ENCODE assay signal across 26 cellular contexts in the genomic region with DNA sequence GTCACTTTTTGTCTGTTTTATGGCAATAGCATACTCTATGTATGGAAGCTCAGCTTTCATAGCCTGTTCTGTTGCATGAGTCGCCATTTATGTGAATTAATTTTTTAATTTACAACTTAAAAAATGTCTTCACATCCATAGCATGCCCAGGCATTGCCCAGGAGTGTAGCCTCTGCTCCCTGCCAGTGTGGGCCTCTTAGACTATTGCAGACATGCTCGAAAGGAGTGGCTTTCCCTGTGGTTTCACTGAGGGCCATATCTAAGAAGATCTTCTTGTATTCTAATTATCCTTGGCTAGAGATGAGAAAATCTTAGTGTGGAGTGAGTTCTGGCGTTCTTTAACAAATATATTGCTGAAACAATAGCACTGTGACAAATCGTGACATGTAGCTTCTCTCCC.
"Had no signal": no experiment of that assay in that cellular context is flagged by ENCODE, and none has a peak within 500 bp of the region (broad histone marks: within the 10 kb centered on the region; RNA-seq: fewer than 3 reads in every experiment).

No MANE protein-coding gene starts in this region.

- H3K27ac ChIP-seq: heart left ventricle, sigmoid colon, testis, uterus had no signal

- H3K9me3 Mint-ChIP-seq: activated CD4-positive, alpha-beta memory T cell treated with anti-CD3 and anti-CD28 coated beads for 36 hours; activated naive CD8-positive, alpha-beta T cell treated with anti-CD3 and anti-CD28 coated beads, Interleukin-2, amount 10 ng/mL, durations not matched to agents 7 days and 5 days; activated T-helper 17 cell treated with anti-CD3 and anti-CD28 coated beads, Interleukin-2, amount 50 U/mL, for 72 hours; naive B cell; stimulated activated naive B cell treated with anti-CD40 and anti-IgM and Interleukin-4, amounts not matched to agents 10 μg/mL and 1 μg/mL and 100 μg/mL, for 72 hours had no signal

- H3K4me1 ChIP-seq: uterus had no signal

- H3K27ac Mint-ChIP-seq: activated CD4-positive, alpha-beta memory T cell treated with anti-CD3 and anti-CD28 coated beads for 36 hours; activated T-helper 17 cell treated with anti-CD3 and anti-CD28 coated beads, Interleukin-2, amount 50 U/mL, for 72 hours; stimulated activated naive B cell treated with anti-CD40 and anti-IgM and Interleukin-4, amounts not matched to agents 10 μg/mL and 1 μg/mL and 100 μg/mL, for 72 hours; T-helper 17 cell had no signal

- ATAC-seq: activated T-helper 17 cell treated with anti-CD3 and anti-CD28 coated beads, Interleukin-2, amount 50 U/mL, for 72 hours; heart left ventricle; stimulated activated naive B cell treated with anti-CD40 and anti-IgM and Interleukin-4, amounts not matched to agents 10 μg/mL and 1 μg/mL and 100 μg/mL, for 72 hours; T-helper 17 cell had no signal

- DNase-seq: activated CD4-positive, alpha-beta memory T cell treated with anti-CD3 and anti-CD28 coated beads for 36 hours; activated CD4-positive, alpha-beta T cell treated with anti-CD3 and anti-CD28 coated beads for 48 hours; activated naive CD4-positive, alpha-beta T cell; activated naive CD8-positive, alpha-beta T cell treated with anti-CD3 and anti-CD28 coated beads, Interleukin-2, amount 10 ng/mL, durations not matched to agents 7 days and 5 days; amygdala; central memory CD4-positive, alpha-beta T cell; effector memory CD4-positive, alpha-beta T cell; esophagus squamous epithelium; heart left ventricle; islet precursor cell; left colon; mesendoderm; naive B cell; nucleus accumbens; posterior cingulate gyrus; sigmoid colon; stimulated activated CD4-positive, alpha-beta T cell treated with anti-CD3 and anti-CD28 coated beads, Interleukin-2, amount 100 ng/mL, for 48 hours; stimulated activated CD8-positive, alpha-beta memory T cell treated with anti-CD3 and anti-CD28 coated beads, Interleukin-4, amount 100 ng/mL, for 48 hours; stimulated activated naive B cell treated with anti-CD40 and anti-IgM and Interleukin-4, amounts not matched to agents 10 μg/mL and 1 μg/mL and 100 μg/mL, for 72 hours; SW 1271; T-helper 17 cell; testis; trophoblast cell; uterus had no signal

- H3K27me3 Mint-ChIP-seq: activated CD4-positive, alpha-beta memory T cell treated with anti-CD3 and anti-CD28 coated beads for 36 hours; activated naive CD8-positive, alpha-beta T cell treated with anti-CD3 and anti-CD28 coated beads, Interleukin-2, amount 10 ng/mL, durations not matched to agents 7 days and 5 days; activated T-helper 17 cell treated with anti-CD3 and anti-CD28 coated beads, Interleukin-2, amount 50 U/mL, for 72 hours; naive B cell; stimulated activated naive B cell treated with anti-CD40 and anti-IgM and Interleukin-4, amounts not matched to agents 10 μg/mL and 1 μg/mL and 100 μg/mL, for 72 hours; T-helper 17 cell had no signal

- H3K4me3 Mint-ChIP-seq: activated CD4-positive, alpha-beta memory T cell treated with anti-CD3 and anti-CD28 coated beads for 36 hours; activated naive CD8-positive, alpha-beta T cell treated with anti-CD3 and anti-CD28 coated beads, Interleukin-2, amount 10 ng/mL, durations not matched to agents 7 days and 5 days; activated T-helper 17 cell treated with anti-CD3 and anti-CD28 coated beads, Interleukin-2, amount 50 U/mL, for 72 hours; naive B cell; stimulated activated naive B cell treated with anti-CD40 and anti-IgM and Interleukin-4, amounts not matched to agents 10 μg/mL and 1 μg/mL and 100 μg/mL, for 72 hours; T-helper 17 cell had no signal

- H3K9me3 ChIP-seq: esophagus squamous epithelium, heart left ventricle, sigmoid colon, testis, uterus had no signal

- H3K36me3 ChIP-seq: uterus had no signal

- H3K27me3 ChIP-seq: esophagus squamous epithelium, heart left ventricle, sigmoid colon, testis, uterus had no signal

- FAIRE-seq: endothelial cell of umbilical vein had no signal

- H3K4me3 ChIP-seq: esophagus squamous epithelium, heart left ventricle, sigmoid colon, testis, uterus had no signal
